Comparison of ENCODE assay signal across 8 cellular contexts in the genomic region with DNA sequence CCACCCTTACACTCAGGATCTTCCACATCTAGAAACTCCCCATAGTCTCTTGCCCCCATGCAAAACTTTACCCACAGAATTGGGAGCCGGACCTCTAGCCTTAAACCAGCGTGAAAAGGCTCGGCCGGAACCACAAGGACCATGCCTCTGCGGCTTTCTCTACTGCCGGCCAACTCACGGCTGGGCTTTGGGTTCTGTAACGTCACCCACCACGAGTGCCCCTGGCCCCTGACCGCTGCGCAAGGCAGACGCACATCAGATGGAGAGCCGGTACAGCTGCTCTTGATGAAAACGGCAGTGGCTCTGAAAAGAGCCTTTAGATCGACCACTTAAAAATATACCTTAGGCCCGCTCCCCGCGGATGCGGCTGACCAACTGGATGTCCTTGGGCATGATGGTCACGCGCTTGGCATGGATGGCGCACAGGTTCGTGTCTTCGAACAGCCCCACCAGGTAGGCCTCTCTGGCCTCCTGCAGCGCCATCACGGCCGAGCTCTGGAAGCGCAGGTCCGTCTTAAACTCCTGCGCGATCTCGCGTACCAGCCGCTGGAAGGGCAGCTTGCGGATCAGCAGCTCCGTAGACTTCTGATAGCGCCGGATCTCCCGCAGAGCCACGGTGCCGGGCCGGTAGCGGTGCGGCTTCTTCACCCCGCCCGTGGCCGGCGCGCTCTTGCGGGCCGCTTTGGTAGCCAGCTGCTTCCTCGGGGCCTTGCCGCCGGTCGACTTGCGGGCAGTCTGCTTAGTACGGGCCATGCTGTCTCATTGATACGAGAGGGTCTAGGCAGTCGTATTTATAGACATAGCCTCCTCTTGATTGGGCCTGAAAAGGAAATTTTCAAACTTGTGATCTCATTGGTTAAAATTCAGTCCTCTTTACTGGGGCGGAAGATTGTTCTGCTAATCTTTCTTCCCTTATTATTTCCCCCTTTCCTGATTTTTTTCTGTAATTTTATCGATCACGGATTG.
DNase-seq lines count a peak whose midpoint lies in the region; ATAC-seq and TF ChIP-seq lines count a peak whose summit lies in the region.
"Not testable (repeated sequence)": the region's sequence is repeated elsewhere in the genome, so short reads cannot be mapped to it uniquely, and the experiment has no call there.

No MANE protein-coding gene starts in this region.

- H3K27me3 ChIP-seq in tibial artery: not testable (repeated sequence)

- not testable (repeated sequence) for H3K36me3 ChIP-seq in tibial artery

- H3K4me1 Mint-ChIP-seq in MCF 10A (ENCODE audit: insufficient read depth, unreplicated experiment): not testable (repeated sequence)

- H3K4me3 ChIP-seq in retinal pigment epithelial cell (ENCODE audit: low read length) (peak overlapping the region; percentile 50), tibial artery (peak overlapping the region; percentile 49 to 54)

- H3K27ac ChIP-seq in tibial artery: peak overlapping the region in 1 of 2 donors; percentile 77

- H3K27me3 Mint-ChIP-seq in MCF 10A (ENCODE audit: insufficient read depth, unreplicated experiment): not testable (repeated sequence)

- TF ChIP-seq CTCF in MCF 10A (IDR thresholded peaks at IDR 0.05; ENCODE audit: unreplicated experiment) (peak; percentile 22), retinal pigment epithelial cell (conservative IDR thresholded peaks at IDR 0.05; ENCODE audit: low read depth, low read length) (peak; percentile 9)
- TF ChIP-seq CTCF in tibial artery (IDR thresholded peaks at IDR 0.05): not testable (repeated sequence)

- peak overlapping the region; percentile 44 for H3K27ac Mint-ChIP-seq in MCF 10A (ENCODE audit: low read depth, unreplicated experiment)

- H3K9me3 ChIP-seq in tibial artery: not testable (repeated sequence)

- POLR2A ChIA-PET in MCF 10A (lab: Yijun Ruan, JAX): not testable (repeated sequence)

- intact Hi-C loops in MCF 10A (cut with micrococcal nuclease); tibial artery (cut with DNase I; ENCODE audit: low total_unique reads): not testable (repeated sequence)

- not testable (repeated sequence) for H3K9me3 Mint-ChIP-seq in MCF 10A (ENCODE audit: unreplicated experiment)

- not testable (repeated sequence) for H3K4me1 ChIP-seq in tibial artery

- ATAC-seq in left lobe of liver: peak; percentile 42

- DNase-seq in D341Med (ENCODE audit: low spot score) (peak; percentile 0), NCI-H2227 treated with DMSO at 0.1 percent for 48 hours (lab: John Stamatoyannopoulos, UW) (peak; percentile 54), MCF 10A (ENCODE audit: unreplicated experiment) (peak; percentile 71), foreskin melanocyte (peak; percentile 51), left lobe of liver (ENCODE audit: low spot score) (peak; percentile 44), retinal pigment epithelial cell (ENCODE audit: low read depth) (peak; percentile 14), tibial artery (peak in 1 of 2 donors; percentile 67)
- peak; percentile 15 for DNase-seq in activated CD8-positive, alpha-beta memory T cell treated with anti-CD3 and anti-CD28 coated beads, Interleukin-2, amount 50 U/mL, for 4 hours

- CTCF ChIA-PET in MCF 10A (lab: Yijun Ruan, JAX): not testable (repeated sequence)

- H3K36me3 Mint-ChIP-seq in MCF 10A (ENCODE audit: insufficient read depth, unreplicated experiment): not testable (repeated sequence)

- TSS peak; percentile 83 for BruUV-seq in MCF 10A (replicated peaks; lab: Mats Ljungman, UMichigan)

- peak overlapping the region; percentile 76 for H3K4me3 Mint-ChIP-seq in MCF 10A (ENCODE audit: unreplicated experiment)
